ENCODE assay signal across 24 cellular contexts in the genomic region with DNA sequence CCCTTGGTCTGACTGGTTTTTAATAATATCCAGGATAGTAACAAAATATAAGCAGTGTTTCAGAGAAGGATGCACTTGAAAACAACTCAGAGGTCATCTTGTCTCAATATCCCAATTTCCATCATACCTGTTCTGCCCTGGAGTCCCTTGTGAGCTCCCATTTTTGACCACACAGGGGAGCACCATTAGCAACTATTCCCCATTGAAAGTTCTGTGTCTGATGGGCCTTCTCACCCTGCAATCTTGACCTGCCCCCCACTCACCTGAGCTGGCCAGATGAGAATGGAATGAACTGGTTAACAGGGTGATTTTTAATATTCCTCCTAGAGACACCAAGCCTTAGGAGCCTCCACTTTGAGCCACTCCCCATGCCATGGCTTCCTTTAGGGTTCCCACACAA. TPM values are rescaled to one million over a fixed set of nuclear protein-coding genes. Genes with fewer than 3 reads are reported as not detected.
DNase-seq lines count a peak whose midpoint lies in the region; ATAC-seq and TF ChIP-seq lines count a peak whose summit lies in the region.
"Had no signal": no experiment of that assay in that cellular context is flagged by ENCODE, and none has a peak within 500 bp of the region (broad histone marks: within the 10 kb centered on the region; RNA-seq: fewer than 3 reads in every experiment).

No MANE protein-coding gene starts in this region.

- H3K79me2 ChIP-seq in SK-N-SH (ENCODE audit: insufficient read depth), result peaks cover 11% of the 10 kb centered on the region

- H3K4me2 ChIP-seq in SK-N-SH, result no peak overlapping the region

- H3K27me3 Mint-ChIP-seq in type B pancreatic cell, result peaks cover 17% of the 10 kb centered on the region
- H3K27me3 Mint-ChIP-seq: activated CD4-positive, alpha-beta memory T cell treated with anti-CD3 and anti-CD28 coated beads for 36 hours; activated naive CD8-positive, alpha-beta T cell treated with anti-CD3 and anti-CD28 coated beads for 36 hours had no signal

- H3K27me3 ChIP-seq in SK-N-SH (ENCODE audit: insufficient read depth) (no peaks in the 10 kb centered on the region), Panc1 (ENCODE audit: control insufficient read depth, insufficient read depth, low read length) (no peaks in the 10 kb centered on the region)
- H3K27me3 ChIP-seq: breast epithelium, sigmoid colon had no signal

- H3K9me3 Mint-ChIP-seq in type B pancreatic cell, result no peaks in the 10 kb centered on the region
- H3K9me3 Mint-ChIP-seq: activated CD4-positive, alpha-beta memory T cell treated with anti-CD3 and anti-CD28 coated beads for 36 hours; activated naive CD8-positive, alpha-beta T cell treated with anti-CD3 and anti-CD28 coated beads for 36 hours had no signal

- TF ChIP-seq EP300 in SK-N-SH (IDR thresholded peaks at IDR 0.05; ENCODE audit: borderline replicate concordance in 1 of 2, low read depth in 1 of 2, low read length in 1 of 2), result no peak

- no TSS peak for BruUV-seq in Panc1 (replicated peaks; lab: Mats Ljungman, UMichigan)

- no peak overlapping the region for H2AFZ ChIP-seq in SK-N-SH (ENCODE audit: low read depth)

- ATAC-seq in SK-N-SH treated with all-trans-retinoic acid at 6 μM for 48 hours, result no peak
- no peak for ATAC-seq in Panc1
- ATAC-seq in HG03039 (IDR thresholded peaks at IDR 0.05; ENCODE audit: unreplicated experiment), result no peak

- in situ Hi-C loops in Panc1 (cut with HindIII; ENCODE audit: low pct_unique_long_range_greater_than_20kb, low sequenced_read_pairs), result loop anchor here (10.0 kb wide), 1 partner anchor 82 kb away; no protein-coding TSS in a partner anchor

- POLR2A ChIA-PET in SK-N-SH (lab: Yijun Ruan, JAX), result no interaction called here
- POLR2A ChIA-PET in Panc1 (lab: Charles Lee), result interaction anchor here (0.7 kb wide), 1 partner anchor 361 kb away, joined by 4 read pairs; no protein-coding TSS in a partner anchor

- H3K36me3 Mint-ChIP-seq in type B pancreatic cell, result no peaks in the 10 kb centered on the region
- H3K36me3 Mint-ChIP-seq: activated CD4-positive, alpha-beta memory T cell treated with anti-CD3 and anti-CD28 coated beads for 36 hours; activated naive CD8-positive, alpha-beta T cell treated with anti-CD3 and anti-CD28 coated beads for 36 hours had no signal

- H3F3A ChIP-seq in SK-N-SH (replicated peaks; ENCODE audit: insufficient read depth), result no peaks in the 10 kb centered on the region

- H3K36me3 ChIP-seq in SK-N-SH (replicated peaks in 1 of 2; ENCODE audit: control insufficient read depth in 1 of 2, insufficient read depth in 2 of 2, low read length in 1 of 2) (no peaks in the 10 kb centered on the region), Panc1 (ENCODE audit: control insufficient read depth, insufficient read depth, low read length) (no peaks in the 10 kb centered on the region)
- H3K36me3 ChIP-seq: breast epithelium, sigmoid colon, thoracic aorta had no signal

- no peak for DNase-seq in SK-N-SH
- DNase-seq in Panc1 (ENCODE audit: low read depth, low spot score), result no peak
- no peak for DNase-seq in foreskin fibroblast
- peak; percentile 15 for DNase-seq in type B pancreatic cell (ENCODE audit: extremely low spot score, unreplicated experiment)
- no peak for DNase-seq in stimulated activated CD4-positive, alpha-beta T cell treated with anti-CD3 and anti-CD28 coated beads, Interleukin-4, amount 100 ng/mL, for 24 hours
- DNase-seq in caudate nucleus (lab: John Stamatoyannopoulos, UW), result no peak
- DNase-seq: activated CD4-positive, alpha-beta memory T cell treated with anti-CD3 and anti-CD28 coated beads for 36 hours; activated naive CD8-positive, alpha-beta T cell treated with anti-CD3 and anti-CD28 coated beads for 36 hours; activated T-cell treated with anti-CD3 and anti-CD28 coated beads, Interleukin-2, amount 50 U/mL, for 48 hours; CD8-positive, alpha-beta memory T cell; effector memory CD4-positive, alpha-beta T cell; glutamatergic neuron; mesendoderm; NCI-H1694 treated with DMSO at 0.1 percent for 48 hours; NCI-H510A; OCI-M1; sigmoid colon; stimulated activated CD4-positive, alpha-beta T cell treated with anti-CD3 and anti-CD28 coated beads, Interleukin-2, amount 100 ng/mL, for 48 hours; stimulated activated CD8-positive, alpha-beta memory T cell treated with anti-CD3 and anti-CD28 coated beads, Interleukin-4, amount 100 ng/mL, for 48 hours had no signal

- H3K9me3 ChIP-seq in SK-N-SH (no peaks in the 10 kb centered on the region), Panc1 (ENCODE audit: control insufficient read depth, insufficient read depth, low read depth, low read length) (no peaks in the 10 kb centered on the region)
- H3K9me3 ChIP-seq: breast epithelium, sigmoid colon, thoracic aorta had no signal

- no peaks in the 10 kb centered on the region for H3K9me2 ChIP-seq in SK-N-SH

- H3K4me1 Mint-ChIP-seq in type B pancreatic cell (ENCODE audit: unreplicated experiment), result peaks cover 10% of the 10 kb centered on the region

- intact Hi-C loops in Panc1 (cut with micrococcal nuclease; ENCODE audit: unreplicated experiment), result no loop called here

- CTCF ChIA-PET in SK-N-SH (lab: Yijun Ruan, JAX) (interaction anchor here (0.7 to 5.3 kb wide), 9 partner anchors 10 to 143 kb away, joined by 3 to 51 read pairs (median 3); no protein-coding TSS in a partner anchor), Panc1 (lab: Charles Lee) (interaction anchor here (0.9 to 1.0 kb wide), 3 partner anchors 28 to 64 kb away, joined by 3 to 10 read pairs (median 3); no protein-coding TSS in a partner anchor)

- H3K4me1 ChIP-seq in SK-N-SH (ENCODE audit: control insufficient read depth in 1 of 2, insufficient read depth in 2 of 2, low read depth in 1 of 2, low read length in 1 of 2) (peaks cover 5 to 9% of the 10 kb centered on the region in 2 experiments; a peak in 2 of 4 replicates), Panc1 (ENCODE audit: control insufficient read depth, insufficient read depth, low read length) (peaks cover 6% of the 10 kb centered on the region)
- H3K4me1 ChIP-seq: breast epithelium had no signal

- H3K27ac ChIP-seq in SK-N-SH (ENCODE audit: low read depth in 2 of 2, low read length in 1 of 2) (no peak overlapping the region), Panc1 (ENCODE audit: low read length) (no peak overlapping the region), caudate nucleus (ENCODE audit: low read depth, low read length) (no peak overlapping the region)
- H3K27ac ChIP-seq: breast epithelium, sigmoid colon, thoracic aorta had no signal

- H4K20me1 ChIP-seq in SK-N-SH (ENCODE audit: insufficient read depth), result no peaks in the 10 kb centered on the region; the same call in 1 of the 2 replicates

- no peak overlapping the region for H3K9ac ChIP-seq in SK-N-SH

- H3K4me3 ChIP-seq in SK-N-SH (ENCODE audit: low read depth in 2 of 2, low read length in 1 of 2) (no peak overlapping the region), Panc1 (ENCODE audit: low read depth in 2 of 2, low read length in 2 of 2) (no peak overlapping the region), foreskin fibroblast (ENCODE audit: low read depth in 1 of 2, low read length in 2 of 2) (no peak overlapping the region)
- H3K4me3 ChIP-seq: breast epithelium, sigmoid colon, thoracic aorta had no signal

- TF ChIP-seq RAD21 in SK-N-SH (IDR thresholded peaks at IDR 0.05; ENCODE audit: low read length), result peak; percentile 15; the same call in 1 of the 2 replicates

- TF ChIP-seq CTCF in SK-N-SH (IDR thresholded peaks at IDR 0.05), result peak; percentile 30
- TF ChIP-seq CTCF in Panc1 (IDR thresholded peaks at IDR 0.05), result peak; percentile 59
- peak; percentile 15 for TF ChIP-seq CTCF in foreskin fibroblast (IDR thresholded peaks at IDR 0.05; ENCODE audit: low read depth, low read length)
- no peak for TF ChIP-seq CTCF in type B pancreatic cell (conservative IDR thresholded peaks at IDR 0.05)

- H3K27ac Mint-ChIP-seq in type B pancreatic cell, result peak overlapping the region; percentile 4
- H3K27ac Mint-ChIP-seq: activated CD4-positive, alpha-beta memory T cell treated with anti-CD3 and anti-CD28 coated beads for 36 hours; activated naive CD8-positive, alpha-beta T cell treated with anti-CD3 and anti-CD28 coated beads for 36 hours had no signal

- H3K4me3 Mint-ChIP-seq in type B pancreatic cell, result peak overlapping the region; percentile 37
- H3K4me3 Mint-ChIP-seq: activated CD4-positive, alpha-beta memory T cell treated with anti-CD3 and anti-CD28 coated beads for 36 hours; activated naive CD8-positive, alpha-beta T cell treated with anti-CD3 and anti-CD28 coated beads for 36 hours had no signal

TF ChIP-seq in SK-N-SH treated with all-trans-retinoic acid at 6 μM for 48 hours, 23 proteins besides CTCF, POLR2A, EP300 and RAD21 (continues in another document):
- TF ChIP-seq OSR1 (CRISPR knock-in tag; IDR thresholded peaks at IDR 0.05) (no peak), PPARA (CRISPR knock-in tag; IDR thresholded peaks at IDR 0.05; ENCODE audit: borderline replicate concordance) (no peak), GLIS3 (CRISPR knock-in tag; IDR thresholded peaks at IDR 0.05) (no peak), BACH2 (CRISPR knock-in tag; IDR thresholded peaks at IDR 0.05; ENCODE audit: borderline replicate concordance) (no peak), ZNF8 (CRISPR knock-in tag; IDR thresholded peaks at IDR 0.05) (no peak), ARNTL (CRISPR knock-in tag; IDR thresholded peaks at IDR 0.05; ENCODE audit: borderline replicate concordance, low read depth) (no peak)

RNA-seq across cellular contexts. Expression of a gene that starts 3.8 kb away (rescaled TPM):
- polyA plus RNA-seq in SK-N-SH (2012; rRNA removed), result 31.6 and 33.1 TPM in 2 replicates
- 10.2 and 17.6 TPM in 2 replicates for polyA plus RNA-seq in SK-N-SH (2012; cell fraction: cytosol; rRNA removed)
- polyA plus RNA-seq in SK-N-SH (2012; cell fraction: nucleus; rRNA removed), result 71.6 and 84.7 TPM in 2 replicates
- total RNA-seq in Panc1 (2021; ENCODE audit: unreplicated experiment) (17.3 TPM), type B pancreatic cell (ENCODE audit: low replicate concordance) (17.9 and 18.8 TPM in 2 replicates)
- 24.6 TPM for polyA plus RNA-seq in Panc1 (2012; ENCODE audit: insufficient read length)

RNA-seq across cellular contexts. Expression of a gene that starts 28.7 kb away (rescaled TPM):
- not detected in 2 replicates for polyA plus RNA-seq in SK-N-SH (2012; rRNA removed)
- not detected in 2 replicates for polyA plus RNA-seq in SK-N-SH (2012; cell fraction: cytosol; rRNA removed)
- 0.04 TPM in 1 of 2 replicates, not detected in the other for polyA plus RNA-seq in SK-N-SH (2012; cell fraction: nucleus; rRNA removed)
- total RNA-seq in Panc1 (2021; ENCODE audit: unreplicated experiment) (1.2 TPM), type B pancreatic cell (ENCODE audit: low replicate concordance) (0.29 and 0.39 TPM in 2 replicates)
- polyA plus RNA-seq in Panc1 (2012; ENCODE audit: insufficient read length), result 0.48 TPM
- total RNA-seq: activated CD4-positive, alpha-beta memory T cell treated with anti-CD3 and anti-CD28 coated beads for 36 hours; activated naive CD8-positive, alpha-beta T cell treated with anti-CD3 and anti-CD28 coated beads for 36 hours; CD8-positive, alpha-beta memory T cell; M059J; sigmoid colon had no signal
- polyA plus RNA-seq: CD8-positive, alpha-beta memory T cell had no signal

RNA-seq across cellular contexts. Expression of a gene that starts 39.7 kb away (rescaled TPM):
- 0.20 TPM in 1 of 2 replicates, not detected in the other for polyA plus RNA-seq in SK-N-SH (2012; rRNA removed)
- 0.23 TPM in 1 of 2 replicates, not detected in the other for polyA plus RNA-seq in SK-N-SH (2012; cell fraction: cytosol; rRNA removed)
- 1.5 TPM in 2 replicates for polyA plus RNA-seq in SK-N-SH (2012; cell fraction: nucleus; rRNA removed)
- total RNA-seq in Panc1 (2021; ENCODE audit: unreplicated experiment), result 1.5 TPM
- polyA plus RNA-seq in Panc1 (2012; ENCODE audit: insufficient read length), result 0.93 TPM
- 0.86 and 0.94 TPM in 2 replicates for total RNA-seq in type B pancreatic cell (ENCODE audit: low replicate concordance)
- total RNA-seq: activated CD4-positive, alpha-beta memory T cell treated with anti-CD3 and anti-CD28 coated beads for 36 hours; activated naive CD8-positive, alpha-beta T cell treated with anti-CD3 and anti-CD28 coated beads for 36 hours; breast epithelium; CD8-positive, alpha-beta memory T cell; M059J; thoracic aorta had no signal
- polyA plus RNA-seq: CD8-positive, alpha-beta memory T cell had no signal
